Comparison of ENCODE assay signal across 11 cellular contexts in the genomic region with DNA sequence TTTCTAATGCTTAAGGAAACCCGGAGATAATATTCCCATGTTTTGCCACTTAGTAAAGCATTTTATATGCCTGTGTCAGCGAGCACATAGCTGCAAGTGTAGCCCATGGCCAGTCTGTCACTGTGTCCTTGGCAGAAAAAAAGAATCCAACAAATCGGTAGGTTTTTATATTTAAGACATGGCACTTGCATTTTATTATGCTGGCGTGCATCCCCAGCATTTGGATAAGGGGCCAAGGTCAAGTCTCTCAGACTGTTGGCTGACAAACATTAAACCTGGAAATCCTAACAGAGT. TPM values are rescaled to one million over a fixed set of nuclear protein-coding genes. Genes with fewer than 3 reads are reported as not detected.
DNase-seq lines count a peak whose midpoint lies in the region; ATAC-seq and TF ChIP-seq lines count a peak whose summit lies in the region.
"Had no signal": no experiment of that assay in that cellular context is flagged by ENCODE, and none has a peak within 500 bp of the region (broad histone marks: within the 10 kb centered on the region; RNA-seq: fewer than 3 reads in every experiment).

No MANE protein-coding gene starts in this region.

- ATAC-seq in lower lobe of right lung (no peak), HG03196 (IDR thresholded peaks at IDR 0.05; ENCODE audit: unreplicated experiment) (no peak), gastrocnemius medialis (no peak)

- H3K9me3 Mint-ChIP-seq in activated CD4-positive, alpha-beta memory T cell treated with anti-CD3 and anti-CD28 coated beads for 36 hours: no peaks in the 10 kb centered on the region

- CTCF ChIA-PET in activated CD4-positive, alpha-beta memory T cell treated with anti-CD3 and anti-CD28 coated beads for 36 hours (lab: Charles Lee): interaction anchor here (0.6 kb wide), 1 partner anchor 426 kb away, joined by 3 read pairs; no protein-coding TSS in a partner anchor

- H3K9ac ChIP-seq in mesendoderm (ENCODE audit: low read length): no peak overlapping the region

- POLR2A ChIA-PET in activated CD4-positive, alpha-beta memory T cell treated with anti-CD3 and anti-CD28 coated beads for 36 hours (lab: Charles Lee): no interaction called here

- H3K79me1 ChIP-seq in mesendoderm (ENCODE audit: low read length): peaks cover 2% of the 10 kb centered on the region

- no peak overlapping the region for H3K4ac ChIP-seq in mesendoderm (ENCODE audit: low read depth, low read length)

- H3K27me3 ChIP-seq in lower lobe of right lung (ENCODE audit: low read depth) (no peaks in the 10 kb centered on the region), uterus (no peaks in the 10 kb centered on the region), gastrocnemius medialis (no peaks in the 10 kb centered on the region), mesendoderm (ENCODE audit: insufficient read depth, low read length, poor library complexity) (no peaks in the 10 kb centered on the region)

- H3K9me3 ChIP-seq in lower lobe of right lung (no peaks in the 10 kb centered on the region), uterus (no peaks in the 10 kb centered on the region), gastrocnemius medialis (no peaks in the 10 kb centered on the region)

- H3K27ac ChIP-seq in C4-2B: peak overlapping the region; percentile 87
- no peak overlapping the region for H3K27ac ChIP-seq in lower lobe of right lung
- no peak overlapping the region for H3K27ac ChIP-seq in uterus
- H3K27ac ChIP-seq in gastrocnemius medialis: no peak overlapping the region
- no peak overlapping the region for H3K27ac ChIP-seq in mesendoderm (ENCODE audit: low read depth, low read length)

- H4K5ac ChIP-seq in mesendoderm (ENCODE audit: low read length): no peak overlapping the region

- H3K36me3 ChIP-seq in lower lobe of right lung (peaks cover 11% of the 10 kb centered on the region), uterus (no peaks in the 10 kb centered on the region), gastrocnemius medialis (peaks cover 0 to 10% of the 10 kb centered on the region in 2 donors), mesendoderm (ENCODE audit: control insufficient read depth, insufficient read depth, low read length) (no peaks in the 10 kb centered on the region)

- no peak overlapping the region for H3K23ac ChIP-seq in mesendoderm (ENCODE audit: low read length)

- no peak for DNase-seq in activated CD4-positive, alpha-beta memory T cell treated with anti-CD3 and anti-CD28 coated beads for 36 hours
- DNase-seq in lower lobe of right lung (no peak), uterus (no peak), gastrocnemius medialis (no peak), mesendoderm (no peak)
- DNase-seq: cerebellar nuclear complex, DMS79 treated with DMSO at 0.1 percent for 48 hours, NCI-H345 had no signal

- TF ChIP-seq CTCF in C4-2B (conservative IDR thresholded peaks at IDR 0.05) (no peak), lower lobe of right lung (IDR thresholded peaks at IDR 0.05) (no peak), uterus (IDR thresholded peaks at IDR 0.05) (no peak), gastrocnemius medialis (IDR thresholded peaks at IDR 0.05 in 4 of 5, conservative IDR thresholded peaks at IDR 0.05 in 1 of 5) (no peak)

- H3K27me3 Mint-ChIP-seq in activated CD4-positive, alpha-beta memory T cell treated with anti-CD3 and anti-CD28 coated beads for 36 hours: no peaks in the 10 kb centered on the region

- no peak overlapping the region for H2AK5ac ChIP-seq in mesendoderm (ENCODE audit: low read length)

- no peak overlapping the region for H2BK5ac ChIP-seq in mesendoderm (ENCODE audit: low read length)

- H3K4me1 Mint-ChIP-seq in activated CD4-positive, alpha-beta memory T cell treated with anti-CD3 and anti-CD28 coated beads for 36 hours (ENCODE audit: low read depth): peaks cover 30% of the 10 kb centered on the region

- no peak overlapping the region for H2BK15ac ChIP-seq in mesendoderm (replicated peaks; ENCODE audit: low read depth)

- intact Hi-C loops in activated CD4-positive, alpha-beta memory T cell treated with anti-CD3 and anti-CD28 coated beads for 36 hours (cut with micrococcal nuclease): loop anchor here (10.0 kb wide), 1 partner anchor 1149 kb away; no protein-coding TSS in a partner anchor
- intact Hi-C loops in lower lobe of right lung (cut with DNase I): no loop called here
- intact Hi-C loops in uterus (cut with DNase I; ENCODE audit: low total_unique reads): no loop called here
- intact Hi-C loops in gastrocnemius medialis (cut with DNase I; ENCODE audit: low total_unique reads): loop anchor here (5.0 to 10.0 kb wide), 8 partner anchors 97 to 1508 kb away; a partner anchor contains a TSS

- no peak overlapping the region for H3K4me2 ChIP-seq in mesendoderm (ENCODE audit: low read length)

- no peaks in the 10 kb centered on the region for H3K79me2 ChIP-seq in mesendoderm (ENCODE audit: control insufficient read depth, insufficient read depth, low read length)

- H3K4me1 ChIP-seq in lower lobe of right lung (peaks cover 30% of the 10 kb centered on the region), uterus (no peaks in the 10 kb centered on the region), gastrocnemius medialis (peaks cover 13 to 23% of the 10 kb centered on the region in 2 donors), mesendoderm (ENCODE audit: control insufficient read depth, low read depth, low read length) (no peaks in the 10 kb centered on the region)

- no peak overlapping the region for H3K27ac Mint-ChIP-seq in activated CD4-positive, alpha-beta memory T cell treated with anti-CD3 and anti-CD28 coated beads for 36 hours

- WGBS in mesendoderm (ENCODE audit: extremely low coverage, insufficient coverage, low lambda C conversion rate): no CpG with 5 or more reads among the region's 4 CpGs

- H2BK120ac ChIP-seq in mesendoderm (ENCODE audit: low read depth, low read length): no peak overlapping the region

- in situ Hi-C loops in gastrocnemius medialis (cut with MboI; ENCODE audit: low sequenced_read_pairs in 4 of 4): loop anchor here in 2 of 4 donors (10.0 to 25.0 kb wide), 3 partner anchors 299 to 812 kb away; a partner anchor contains a TSS

- no peak overlapping the region for H3K18ac ChIP-seq in mesendoderm (ENCODE audit: low read length)

- H4K8ac ChIP-seq in mesendoderm (ENCODE audit: low read depth, low read length): no peak overlapping the region

- peaks cover 16% of the 10 kb centered on the region for H3K36me3 Mint-ChIP-seq in activated CD4-positive, alpha-beta memory T cell treated with anti-CD3 and anti-CD28 coated beads for 36 hours

- H3K4me3 ChIP-seq in GM08714 (ENCODE audit: low read length) (peak overlapping the region; percentile 76; the same call in 1 of the 2 replicates), lower lobe of right lung (peak overlapping the region; percentile 82), uterus (peak overlapping the region in 1 of 2 donors; percentile 78), gastrocnemius medialis (peak overlapping the region in 1 of 4 donors; percentile 98), mesendoderm (ENCODE audit: low read length) (no peak overlapping the region)

- H3K56ac ChIP-seq in mesendoderm (ENCODE audit: low read length): no peak overlapping the region

- peak overlapping the region; percentile 86 for H3K4me3 Mint-ChIP-seq in activated CD4-positive, alpha-beta memory T cell treated with anti-CD3 and anti-CD28 coated beads for 36 hours

- no peak for TF ChIP-seq POLR2A in uterus (IDR thresholded peaks at IDR 0.05)
- TF ChIP-seq POLR2A in gastrocnemius medialis (IDR thresholded peaks at IDR 0.05): no peak

RNA-seq across cellular contexts. Expression of a gene that starts 1.2 kb away (rescaled TPM):
- total RNA-seq in activated CD4-positive, alpha-beta memory T cell treated with anti-CD3 and anti-CD28 coated beads for 36 hours: 10 to 100 TPM; 12.2 to 12.7 TPM
- 6.6 TPM for total RNA-seq in lower lobe of right lung
- total RNA-seq in uterus: 10 to 100 TPM in 2 of 4 donors, 1 to 10 TPM in 2; 3.8 to 28.3 (median 10.7) TPM
- total RNA-seq in gastrocnemius medialis: 1 to 10 TPM; 3.9 to 6.0 (median 4.4) TPM
- polyA plus RNA-seq in mesendoderm (2013, experiment 1 of 2): 10.0 TPM
- 10.3 TPM for polyA plus RNA-seq in mesendoderm (2013, experiment 2 of 2)

Comparison
In these comparisons a context has a peak if more than half of its experiments do, and no peak if none do; other contexts are left out.
1. intact Hi-C loops: an anchor here in activated CD4-positive, alpha-beta memory T cell treated with anti-CD3 and anti-CD28 coated beads for 36 hours (10.0 kb wide) and gastrocnemius medialis (5.0 to 10.0 kb wide); none called in lower lobe of right lung and uterus.